ENCODE assay signal across 19 cellular contexts in genomic region chr15:57619746-57620145, GRCh38. TPM values are rescaled to one million over a fixed set of nuclear protein-coding genes. Genes with fewer than 3 reads are reported as not detected.
DNase-seq lines count a peak whose midpoint lies in the region; ATAC-seq and TF ChIP-seq lines count a peak whose summit lies in the region.
"Had no signal": no experiment of that assay in that cellular context is flagged by ENCODE, and none has a peak within 500 bp of the region (broad histone marks: within the 10 kb centered on the region; RNA-seq: fewer than 3 reads in every experiment).

No MANE protein-coding gene starts in this region.

- H3K9ac ChIP-seq in liver (ENCODE audit: low read depth in 1 of 2, low read length in 2 of 2): no peak overlapping the region

- intact Hi-C loops in testis (cut with DNase I; ENCODE audit: low total_unique reads) (no loop called here), esophagus squamous epithelium (cut with DNase I) (no loop called here), ovary (cut with DNase I) (loop anchor here in 1 of 4 donors (10.0 kb wide), 1 partner anchor 55 kb away; no protein-coding TSS in a partner anchor)

- peak overlapping the region in 1 of 2 donors; percentile 17 for H3K27ac ChIP-seq in liver (ENCODE audit: low read depth in 1 of 2, low read length in 2 of 2)
- H3K27ac ChIP-seq in testis: peak overlapping the region; percentile 31 to 71
- no peak overlapping the region for H3K27ac ChIP-seq in esophagus squamous epithelium
- H3K27ac ChIP-seq in ovary: no peak overlapping the region
- H3K27ac ChIP-seq: PC-9, SJSA1 had no signal

- H3K4me3 ChIP-seq in fibroblast of the aortic adventitia (ENCODE audit: low read depth, low read length): no peak overlapping the region
- no peak overlapping the region for H3K4me3 ChIP-seq in liver (ENCODE audit: low read depth in 1 of 3, low read length in 3 of 3)
- H3K4me3 ChIP-seq in testis: no peak overlapping the region
- no peak overlapping the region for H3K4me3 ChIP-seq in esophagus squamous epithelium
- H3K4me3 ChIP-seq in ovary: no peak overlapping the region
- H3K4me3 ChIP-seq: PC-9, SJSA1 had no signal

- TF ChIP-seq RAD21 in liver (IDR thresholded peaks at IDR 0.05): peak; percentile 2 to 41

- H3K36me3 ChIP-seq in liver (ENCODE audit: control insufficient read depth in 4 of 4, insufficient read depth in 3 of 4, low read depth in 1 of 4, low read length in 3 of 4) (no peaks in the 10 kb centered on the region), testis (ENCODE audit: low read depth, missing control alignments) (no peaks in the 10 kb centered on the region), esophagus squamous epithelium (peaks cover 0 to 31% (median 0%) of the 10 kb centered on the region in 3 donors), ovary (no peaks in the 10 kb centered on the region)
- H3K36me3 ChIP-seq: SJSA1 had no signal

- no peak for TF ChIP-seq EP300 in ovary (IDR thresholded peaks at IDR 0.05)

- DNase-seq in HT-29 (ENCODE audit: low spot score) (peak; percentile 58), fibroblast of the aortic adventitia (ENCODE audit: low read depth) (no peak), testis (no peak), esophagus squamous epithelium (lab: John Stamatoyannopoulos, UW) (no peak), cerebellar nuclear complex (lab: John Stamatoyannopoulos, UW) (no peak), ovary (no peak)
- DNase-seq: activated CD4-positive, alpha-beta T cell treated with anti-CD3 and anti-CD28 coated beads for 1 hour; Calu3; caudate nucleus; effector memory CD4-positive, alpha-beta T cell; naive B cell; NCI-H1417; NCI-H2171 treated with DMSO at 0.1 percent for 48 hours; NCI-H82; PC-9 had no signal

- 40% methylated on average over 3 of the region's 3 CpGs for WGBS in liver
- 65 to 79% methylated on average over 3 of the region's 3 CpGs for WGBS in testis, 2 donors
- 85 to 87% methylated on average over 3 of the region's 3 CpGs for WGBS in esophagus squamous epithelium, 2 donors
- WGBS in ovary, 3 donors: 82 to 85% (median 83%) methylated on average over 3 of the region's 3 CpGs

- ATAC-seq in HG03565 (IDR thresholded peaks at IDR 0.05; ENCODE audit: unreplicated experiment): no peak

- H3K4me1 ChIP-seq in liver (ENCODE audit: control insufficient read depth in 4 of 4, insufficient read depth in 4 of 4, low read length in 3 of 4) (peaks cover 4 to 10% (median 7%) of the 10 kb centered on the region in 4 donors), testis (peaks cover 15% of the 10 kb centered on the region), esophagus squamous epithelium (peaks cover 0 to 17% (median 0%) of the 10 kb centered on the region in 3 donors), ovary (ENCODE audit: insufficient read depth) (no peaks in the 10 kb centered on the region)
- H3K4me1 ChIP-seq: SJSA1 had no signal

- no peak for TF ChIP-seq POLR2A in testis (IDR thresholded peaks at IDR 0.05)
- no peak for TF ChIP-seq POLR2A in esophagus squamous epithelium (IDR thresholded peaks at IDR 0.05)
- TF ChIP-seq POLR2A in ovary (IDR thresholded peaks at IDR 0.05): no peak

- H3K27me3 ChIP-seq in liver (ENCODE audit: control insufficient read depth in 4 of 4, insufficient read depth in 4 of 4, low read length in 3 of 4): no peaks in the 10 kb centered on the region
- H3K27me3 ChIP-seq in testis: no peaks in the 10 kb centered on the region
- H3K27me3 ChIP-seq in esophagus squamous epithelium: no peaks in the 10 kb centered on the region
- H3K27me3 ChIP-seq in ovary: no peaks in the 10 kb centered on the region

- no peaks in the 10 kb centered on the region for H3K9me3 ChIP-seq in liver (ENCODE audit: control insufficient read depth in 4 of 4, low read length in 3 of 4)
- no peaks in the 10 kb centered on the region for H3K9me3 ChIP-seq in testis
- no peaks in the 10 kb centered on the region for H3K9me3 ChIP-seq in esophagus squamous epithelium
- H3K9me3 ChIP-seq in ovary: no peaks in the 10 kb centered on the region
- H3K9me3 ChIP-seq: SJSA1 had no signal

- TF ChIP-seq CTCF in fibroblast of the aortic adventitia (IDR thresholded peaks at IDR 0.05; ENCODE audit: insufficient read depth, low read length) (peak; percentile 8), liver (IDR thresholded peaks at IDR 0.05; ENCODE audit: low read depth, low read length, missing input control) (peak; percentile 5), testis (IDR thresholded peaks at IDR 0.05) (no peak), esophagus squamous epithelium (IDR thresholded peaks at IDR 0.05) (no peak), ovary (IDR thresholded peaks at IDR 0.05) (no peak)

TF ChIP-seq in liver, 16 proteins besides CTCF, POLR2A, EP300 and RAD21:
- peak; percentile 65 to 77 for TF ChIP-seq RXRA (IDR thresholded peaks at IDR 0.05)
- peak; percentile 99 for TF ChIP-seq HNF4A (conservative IDR thresholded peaks at IDR 0.05)
- TF ChIP-seq ZBTB33 (IDR thresholded peaks at IDR 0.05): peak; percentile 22
- TF ChIP-seq NR2F2 (IDR thresholded peaks at IDR 0.05): no peak
- TF ChIP-seq YY1 (IDR thresholded peaks at IDR 0.05): peak; percentile 70
- TF ChIP-seq JUND (IDR thresholded peaks at IDR 0.05): peak; percentile 66 to 70
- peak; percentile 76 for TF ChIP-seq SP1 (IDR thresholded peaks at IDR 0.05)
- TF ChIP-seq MAX (IDR thresholded peaks at IDR 0.05): peak; percentile 76
- no peak for TF ChIP-seq EGR1 (IDR thresholded peaks at IDR 0.05; ENCODE audit: low read depth in 2 of 2)
- peak; percentile 97 for TF ChIP-seq HNF4G (IDR thresholded peaks at IDR 0.05)
- TF ChIP-seq ATF3 (IDR thresholded peaks at IDR 0.05): peak; percentile 23
- TF ChIP-seq FOXA2 (IDR thresholded peaks at IDR 0.05): no peak

RNA-seq across cellular contexts. Expression of gene MYZAP, which starts 28.0 kb away (rescaled TPM):
- total RNA-seq in HT-29 (2014; rRNA removed; shearing (Covaris generic)): 6.5 and 7.7 TPM in 2 replicates
- total RNA-seq in fibroblast of the aortic adventitia (ENCODE audit: low replicate concordance) (not detected in 2 replicates), liver (1 to 10 TPM in 1 of 2 donors, under 1 TPM in 1; 0.50 to 1.8 TPM), testis (1 to 10 TPM; 3.3 to 6.8 TPM), esophagus squamous epithelium (10 to 100 TPM; 21.2 to 36.0 (median 26.5) TPM), ovary (10 to 100 TPM in 1 of 7 donors, 1 to 10 TPM in 6; 1.1 to 11.0 (median 3.9) TPM)
- polyA plus RNA-seq in liver (1 to 10 TPM in 1 of 2 donors, under 1 TPM in 1; 0.64 to 1.3 TPM), testis (ENCODE audit: insufficient read depth, low read depth, low replicate concordance) (5.6 TPM), ovary (10 to 100 TPM in 1 of 2 donors, 1 to 10 TPM in 1; 7.3 to 11.3 TPM)
- total RNA-seq: activated T-helper 2 cell treated with anti-CD3 and anti-CD28 coated beads, Interferon-gamma antibody, Interleukin-2, Interleukin-4, amounts not matched to agents 10 μg/mL and 5 μg/mL and 100 μg/mL, durations not matched to agents 14 hours and 24 hours and 36 hours; SJSA1 had no signal

Comparison
In these comparisons a context has a peak if more than half of its experiments do, and no peak if none do; other contexts are left out.
1. CTCF ChIP-seq: peak in fibroblast of the aortic adventitia (single experiment) and liver (single experiment); none in testis (0 of 3), esophagus squamous epithelium (0 of 6) and ovary (0 of 3).
2. H3K27ac ChIP-seq: peak in testis (2 of 2); none in esophagus squamous epithelium (0 of 4) and ovary (0 of 2).